Comparison of ENCODE assay signal across 8 cellular contexts in genomic region chr7:100177040-100178001, GRCh38. TPM values are rescaled to one million over a fixed set of nuclear protein-coding genes. Genes with fewer than 3 reads are reported as not detected.
A peak's percentile ranks its signal among the peaks of the same experiment; 100 is the strongest.
DNase-seq lines count a peak whose midpoint lies in the region; ATAC-seq, FAIRE-seq and TF ChIP-seq lines count a peak whose summit lies in the region.

A gene with protein sequence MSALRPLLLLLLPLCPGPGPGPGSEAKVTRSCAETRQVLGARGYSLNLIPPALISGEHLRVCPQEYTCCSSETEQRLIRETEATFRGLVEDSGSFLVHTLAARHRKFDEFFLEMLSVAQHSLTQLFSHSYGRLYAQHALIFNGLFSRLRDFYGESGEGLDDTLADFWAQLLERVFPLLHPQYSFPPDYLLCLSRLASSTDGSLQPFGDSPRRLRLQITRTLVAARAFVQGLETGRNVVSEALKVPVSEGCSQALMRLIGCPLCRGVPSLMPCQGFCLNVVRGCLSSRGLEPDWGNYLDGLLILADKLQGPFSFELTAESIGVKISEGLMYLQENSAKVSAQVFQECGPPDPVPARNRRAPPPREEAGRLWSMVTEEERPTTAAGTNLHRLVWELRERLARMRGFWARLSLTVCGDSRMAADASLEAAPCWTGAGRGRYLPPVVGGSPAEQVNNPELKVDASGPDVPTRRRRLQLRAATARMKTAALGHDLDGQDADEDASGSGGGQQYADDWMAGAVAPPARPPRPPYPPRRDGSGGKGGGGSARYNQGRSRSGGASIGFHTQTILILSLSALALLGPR (minus strand): TSS chr7:100177381. CDS start chr7:100177199, 182 bp downstream.
A gene with protein sequence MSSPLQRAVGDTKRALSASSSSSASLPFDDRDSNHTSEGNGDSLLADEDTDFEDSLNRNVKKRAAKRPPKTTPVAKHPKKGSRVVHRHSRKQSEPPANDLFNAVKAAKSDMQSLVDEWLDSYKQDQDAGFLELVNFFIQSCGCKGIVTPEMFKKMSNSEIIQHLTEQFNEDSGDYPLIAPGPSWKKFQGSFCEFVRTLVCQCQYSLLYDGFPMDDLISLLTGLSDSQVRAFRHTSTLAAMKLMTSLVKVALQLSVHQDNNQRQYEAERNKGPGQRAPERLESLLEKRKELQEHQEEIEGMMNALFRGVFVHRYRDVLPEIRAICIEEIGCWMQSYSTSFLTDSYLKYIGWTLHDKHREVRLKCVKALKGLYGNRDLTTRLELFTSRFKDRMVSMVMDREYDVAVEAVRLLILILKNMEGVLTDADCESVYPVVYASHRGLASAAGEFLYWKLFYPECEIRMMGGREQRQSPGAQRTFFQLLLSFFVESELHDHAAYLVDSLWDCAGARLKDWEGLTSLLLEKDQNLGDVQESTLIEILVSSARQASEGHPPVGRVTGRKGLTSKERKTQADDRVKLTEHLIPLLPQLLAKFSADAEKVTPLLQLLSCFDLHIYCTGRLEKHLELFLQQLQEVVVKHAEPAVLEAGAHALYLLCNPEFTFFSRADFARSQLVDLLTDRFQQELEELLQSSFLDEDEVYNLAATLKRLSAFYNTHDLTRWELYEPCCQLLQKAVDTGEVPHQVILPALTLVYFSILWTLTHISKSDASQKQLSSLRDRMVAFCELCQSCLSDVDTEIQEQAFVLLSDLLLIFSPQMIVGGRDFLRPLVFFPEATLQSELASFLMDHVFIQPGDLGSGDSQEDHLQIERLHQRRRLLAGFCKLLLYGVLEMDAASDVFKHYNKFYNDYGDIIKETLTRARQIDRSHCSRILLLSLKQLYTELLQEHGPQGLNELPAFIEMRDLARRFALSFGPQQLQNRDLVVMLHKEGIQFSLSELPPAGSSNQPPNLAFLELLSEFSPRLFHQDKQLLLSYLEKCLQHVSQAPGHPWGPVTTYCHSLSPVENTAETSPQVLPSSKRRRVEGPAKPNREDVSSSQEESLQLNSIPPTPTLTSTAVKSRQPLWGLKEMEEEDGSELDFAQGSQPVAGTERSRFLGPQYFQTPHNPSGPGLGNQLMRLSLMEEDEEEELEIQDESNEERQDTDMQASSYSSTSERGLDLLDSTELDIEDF (plus strand): TSS chr7:100177918. CDS start chr7:100180557, 2,639 bp downstream.

- no peaks in the 10 kb centered on the region for H3K9me3 Mint-ChIP-seq in activated CD4-positive, alpha-beta T cell treated with anti-CD3 and anti-CD28 coated beads for 36 hours (ENCODE audit: low read depth)

- no peaks in the 10 kb centered on the region for H3K27me3 ChIP-seq in BE2C

- peak; percentile 87 for ATAC-seq in HG03439 (IDR thresholded peaks at IDR 0.05; ENCODE audit: unreplicated experiment)
- peak; percentile 89 for ATAC-seq in activated CD4-positive, alpha-beta T cell treated with anti-CD3 and anti-CD28 coated beads for 36 hours
- peak; percentile 96 for ATAC-seq in left lobe of liver

- H3K4me3 ChIP-seq in BE2C (ENCODE audit: low read depth, low read length) (peak within 1 kb of the TSS; percentile 87), coronary artery (peak within 1 kb of the TSS; percentile 64)

- intact Hi-C loops in activated CD4-positive, alpha-beta T cell treated with anti-CD3 and anti-CD28 coated beads for 36 hours (cut with DNase I, micrococcal nuclease), result loop anchor here (1.0 to 5.0 kb wide), 8 partner anchors 19 to 435 kb away; partner anchors contain the start of genes LAMTOR4 (in 2 of the 2), TRAPPC14 (in 2 of the 2), MBLAC1 (in 1 of the 2) and MOSPD3 (in 1 of the 2)

- DNase-seq in BE2C (peak; percentile 99), GM19239 (ENCODE audit: insufficient read length, low spot score) (peak; percentile 94), NCI-H510A (lab: John Stamatoyannopoulos, UW) (peak; percentile 82), coronary artery (ENCODE audit: low spot score) (peak; percentile 96), left lobe of liver (ENCODE audit: low spot score) (peak; percentile 91)
- DNase-seq in activated CD4-positive, alpha-beta T cell treated with anti-CD3 and anti-CD28 coated beads for 36 hours, result peak; percentile 99
- DNase-seq in stimulated activated CD4-positive, alpha-beta T cell treated with anti-CD3 and anti-CD28 coated beads, Interleukin-1b, Interleukin-23, amount 100 ng/mL, for 48 hours, result peak; percentile 99

- H3K27me3 Mint-ChIP-seq in activated CD4-positive, alpha-beta T cell treated with anti-CD3 and anti-CD28 coated beads for 36 hours, result peaks cover 3% of the 10 kb centered on the region

- CTCF ChIA-PET in activated CD4-positive, alpha-beta T cell treated with anti-CD3 and anti-CD28 coated beads for 36 hours (lab: Charles Lee), result interaction anchor here (0.9 to 2.3 kb wide), 8 partner anchors 9 to 528 kb away, joined by 3 to 13 read pairs (median 4); partner anchors contain the start of gene GAL3ST4

- H3K27ac Mint-ChIP-seq in activated CD4-positive, alpha-beta T cell treated with anti-CD3 and anti-CD28 coated beads for 36 hours, result peak within 1 kb of the TSS; percentile 65

- no peak for TF ChIP-seq CTCF in BE2C (IDR thresholded peaks at IDR 0.05; ENCODE audit: low read depth, low read length)
- TF ChIP-seq CTCF in coronary artery (IDR thresholded peaks at IDR 0.05), result no peak

- H3K9me3 ChIP-seq in BE2C, result peaks cover 7% of the 10 kb centered on the region

- FAIRE-seq in GM19239 (lab: Jason Lieb, UNC), result peak; percentile 90

- peak within 1 kb of the TSS; percentile 76 for H3K4me3 Mint-ChIP-seq in activated CD4-positive, alpha-beta T cell treated with anti-CD3 and anti-CD28 coated beads for 36 hours

- H3K36me3 Mint-ChIP-seq in activated CD4-positive, alpha-beta T cell treated with anti-CD3 and anti-CD28 coated beads for 36 hours (ENCODE audit: low read depth), result no peaks in the 10 kb centered on the region

- peak within 1 kb of the TSS in 1 of 2 donors; percentile 19 for H3K27ac ChIP-seq in coronary artery

- peaks cover 39% of the 10 kb centered on the region for H3K4me1 Mint-ChIP-seq in activated CD4-positive, alpha-beta T cell treated with anti-CD3 and anti-CD28 coated beads for 36 hours

- H3K4me1 ChIP-seq in BE2C, result peaks cover 3% of the 10 kb centered on the region

- H3K36me3 ChIP-seq in BE2C, result no peaks in the 10 kb centered on the region

- POLR2A ChIA-PET in activated CD4-positive, alpha-beta T cell treated with anti-CD3 and anti-CD28 coated beads for 36 hours (lab: Charles Lee), result interaction anchor here (0.6 to 1.7 kb wide), 6 partner anchors 10 to 579 kb away, joined by 3 to 8 read pairs (median 4); partner anchors contain the start of genes LAMTOR4 and TMEM225B

RNA-seq across cellular contexts. Expression of the first gene that starts in this region (rescaled TPM):
- polyA plus RNA-seq in BE2C (2012; ENCODE audit: insufficient read depth, insufficient read length, low read depth), result 7.4 TPM
- 1 to 10 TPM; 5.3 to 6.1 TPM for total RNA-seq in activated CD4-positive, alpha-beta T cell treated with anti-CD3 and anti-CD28 coated beads for 36 hours
- total RNA-seq in left lobe of liver, result 0.18 TPM

RNA-seq across cellular contexts. Expression of the second gene that starts in this region (rescaled TPM):
- polyA plus RNA-seq in BE2C (2012; ENCODE audit: insufficient read depth, insufficient read length, low read depth), result 5.3 TPM
- 10 to 100 TPM; 24.7 to 28.3 TPM for total RNA-seq in activated CD4-positive, alpha-beta T cell treated with anti-CD3 and anti-CD28 coated beads for 36 hours
- 3.1 TPM for total RNA-seq in left lobe of liver
